Comparison of ENCODE assay signal across 12 cellular contexts in genomic region chr17:78133179-78133951, GRCh38. TPM values are rescaled to one million over a fixed set of nuclear protein-coding genes. Genes with fewer than 3 reads are reported as not detected.
DNase-seq lines count a peak whose midpoint lies in the region; TF ChIP-seq lines count a peak whose summit lies in the region.
"Had no signal": no experiment of that assay in that cellular context is flagged by ENCODE, and none has a peak within 500 bp of the region (broad histone marks: within the 10 kb centered on the region; RNA-seq: fewer than 3 reads in every experiment).

No MANE protein-coding gene starts in this region.

- peak overlapping the region; percentile 80 for H3K4me3 Mint-ChIP-seq in activated naive CD8-positive, alpha-beta T cell
- H3K4me3 Mint-ChIP-seq: HFFc6 had no signal

- H3K4me2 ChIP-seq in OCI-LY1 (ENCODE audit: low read length) (peak overlapping the region; percentile 89), osteoblast (ENCODE audit: insufficient read depth, low read length) (no peak overlapping the region)

- H3K79me2 ChIP-seq in OCI-LY1 (ENCODE audit: insufficient read depth, low read length) = no peaks in the 10 kb centered on the region
- no peaks in the 10 kb centered on the region for H3K79me2 ChIP-seq in osteoblast (ENCODE audit: insufficient read depth, low read length)

- TF ChIP-seq CTCF in OCI-LY1 (IDR thresholded peaks at IDR 0.05; ENCODE audit: low read length) (no peak), osteoblast (IDR thresholded peaks at IDR 0.05; ENCODE audit: extremely low read depth, low read depth, low read length) (no peak), sigmoid colon (IDR thresholded peaks at IDR 0.05) (no peak)

- intact Hi-C loops in sigmoid colon (cut with DNase I) = no loop called here

- DNase-seq in osteoblast (ENCODE audit: insufficient read length, low spot score, missing footprints) (peak; percentile 85), DMS 273 treated with DMSO at 0.1 percent for 48 hours (lab: John Stamatoyannopoulos, UW) (no peak), sigmoid colon (no peak), midbrain (lab: John Stamatoyannopoulos, UW) (no peak)
- DNase-seq: HFFc6, IMR-90 had no signal

- H3K36me3 ChIP-seq in OCI-LY1 (ENCODE audit: insufficient read depth, low read length) (peaks cover 28% of the 10 kb centered on the region), osteoblast (ENCODE audit: insufficient read depth, low read length) (no peaks in the 10 kb centered on the region), sigmoid colon (no peaks in the 10 kb centered on the region)
- H3K36me3 ChIP-seq: pancreas had no signal

- H3K27me3 ChIP-seq in OCI-LY1 (ENCODE audit: insufficient read depth, low read length) = no peaks in the 10 kb centered on the region
- H3K27me3 ChIP-seq in osteoblast (ENCODE audit: insufficient read depth, low read length) = peaks cover 34% of the 10 kb centered on the region
- H3K27me3 ChIP-seq in sigmoid colon = peaks cover 21 to 57% (median 53%) of the 10 kb centered on the region in 3 donors
- H3K27me3 ChIP-seq: pancreas had no signal

- H3K9me3 Mint-ChIP-seq in activated naive CD8-positive, alpha-beta T cell (ENCODE audit: low read depth) = no peaks in the 10 kb centered on the region
- H3K9me3 Mint-ChIP-seq: HFFc6 had no signal

- no peak for TF ChIP-seq EP300 in sigmoid colon (IDR thresholded peaks at IDR 0.05)

- 76 to 89% methylated on average over 30 of the region's 30 CpGs for WGBS in sigmoid colon, 2 donors

- H3K27ac Mint-ChIP-seq in activated naive CD8-positive, alpha-beta T cell = peak overlapping the region; percentile 75
- H3K27ac Mint-ChIP-seq: HFFc6 had no signal

- peaks cover 67% of the 10 kb centered on the region for H3K4me1 Mint-ChIP-seq in activated naive CD8-positive, alpha-beta T cell (ENCODE audit: low read depth)

- no peaks in the 10 kb centered on the region for H3K9me2 ChIP-seq in OCI-LY1 (ENCODE audit: low read depth, low read length)

- H3K27ac ChIP-seq in OCI-LY1 (ENCODE audit: low read depth, low read length, poor library complexity, severe bottlenecking) (peak overlapping the region; percentile 92), osteoblast (ENCODE audit: low read depth, low read length) (no peak overlapping the region), sigmoid colon (no peak overlapping the region)
- H3K27ac ChIP-seq: pancreas had no signal

- no peaks in the 10 kb centered on the region for H3K9me3 ChIP-seq in OCI-LY1 (ENCODE audit: low read length)
- H3K9me3 ChIP-seq in osteoblast (ENCODE audit: low read depth, low read length) = no peaks in the 10 kb centered on the region
- no peaks in the 10 kb centered on the region for H3K9me3 ChIP-seq in sigmoid colon
- H3K9me3 ChIP-seq: pancreas had no signal

- H4K20me1 ChIP-seq in OCI-LY1 (ENCODE audit: insufficient read depth, low read length) = no peaks in the 10 kb centered on the region
- H4K20me1 ChIP-seq in osteoblast (ENCODE audit: insufficient read depth, low read length) = no peaks in the 10 kb centered on the region

- peaks cover 13% of the 10 kb centered on the region for H3K36me3 Mint-ChIP-seq in activated naive CD8-positive, alpha-beta T cell

- H3K9ac ChIP-seq in OCI-LY1 (ENCODE audit: low read length) = peak overlapping the region; percentile 92; the same call in 1 of the 2 replicates

- H3K4me1 ChIP-seq in OCI-LY1 (ENCODE audit: insufficient read depth, low read length, severe bottlenecking) (peaks cover 66% of the 10 kb centered on the region), osteoblast (ENCODE audit: insufficient read depth, low read length) (no peaks in the 10 kb centered on the region), sigmoid colon (peaks cover 0 to 30% (median 26%) of the 10 kb centered on the region in 4 donors)

- H3F3A ChIP-seq in OCI-LY1 (ENCODE audit: insufficient read depth, low read length) = no peaks in the 10 kb centered on the region

- H2AFZ ChIP-seq in OCI-LY1 (ENCODE audit: low read length) (no peak overlapping the region), osteoblast (ENCODE audit: low read length) (no peak overlapping the region)

- no peaks in the 10 kb centered on the region for H3K27me3 Mint-ChIP-seq in activated naive CD8-positive, alpha-beta T cell

- peak overlapping the region; percentile 60; the same call in 1 of the 2 replicates for H3K4me3 ChIP-seq in GM08714 (ENCODE audit: low read length)
- peak overlapping the region; percentile 72 for H3K4me3 ChIP-seq in OCI-LY1 (ENCODE audit: low read depth, low read length, poor library complexity, severe bottlenecking)
- no peak overlapping the region for H3K4me3 ChIP-seq in osteoblast (ENCODE audit: insufficient read depth, low read length)
- H3K4me3 ChIP-seq in sigmoid colon = no peak overlapping the region
- H3K4me3 ChIP-seq: pancreas had no signal

- no peak for TF ChIP-seq POLR2A in sigmoid colon (IDR thresholded peaks at IDR 0.05)

RNA-seq across cellular contexts. Expression of gene TMC8, which starts 2.8 kb away (rescaled TPM):
- total RNA-seq in osteoblast (not detected in 2 replicates), sigmoid colon (10 to 100 TPM in 1 of 4 donors, 1 to 10 TPM in 3; 2.8 to 13.2 (median 3.9) TPM)
- polyA plus RNA-seq in sigmoid colon = 10 to 100 TPM in 1 of 3 donors, 1 to 10 TPM in 2; 1.8 to 51.7 (median 2.1) TPM
- total RNA-seq: HFFc6, IMR-90, RPMI7951 had no signal
- polyA plus RNA-seq: IMR-90 had no signal

RNA-seq across cellular contexts. Expression of gene TMC6, which starts 4.8 kb away (rescaled TPM):
- total RNA-seq in osteoblast = under 0.01 TPM in 1 of 2 replicates, not detected in the other
- total RNA-seq in sigmoid colon = 10 to 100 TPM in 2 of 4 donors, 1 to 10 TPM in 2; 5.3 to 13.9 (median 8.9) TPM
- 100 to 1,000 TPM in 1 of 3 donors, 10 to 100 TPM in 1, 1 to 10 TPM in 1; 9.0 to 145 (median 10.8) TPM for polyA plus RNA-seq in sigmoid colon
- total RNA-seq: IMR-90, RPMI7951 had no signal

RNA-seq across cellular contexts. Expression of gene C17orf99, which starts 12.8 kb away (rescaled TPM):
- total RNA-seq in osteoblast = not detected in 2 replicates
- not detected for total RNA-seq in sigmoid colon
- polyA plus RNA-seq in sigmoid colon = under 1 TPM in 1 of 3 donors, not detected in 2; 0.73 TPM
- total RNA-seq: HFFc6, IMR-90, pancreas, RPMI7951 had no signal
- polyA plus RNA-seq: adipose tissue, IMR-90, pancreas had no signal

RNA-seq across cellular contexts. Expression of gene SYNGR2, which starts 35.0 kb away (rescaled TPM):
- total RNA-seq in osteoblast = 1.5 and 3.3 TPM in 2 replicates
- total RNA-seq in sigmoid colon = 10 to 100 TPM; 14.7 to 23.5 (median 18.6) TPM
- 100 to 1,000 TPM in 1 of 3 donors, 10 to 100 TPM in 2; 37.2 to 280 (median 45.8) TPM for polyA plus RNA-seq in sigmoid colon

RNA-seq across cellular contexts. Expression of gene TK1, which starts 53.5 kb away (rescaled TPM):
- total RNA-seq in osteoblast = 17.7 and 23.9 TPM in 2 replicates
- 1 to 10 TPM in 3 of 4 donors, under 1 TPM in 1; 0.83 to 6.9 (median 3.8) TPM for total RNA-seq in sigmoid colon
- polyA plus RNA-seq in sigmoid colon = 10 to 100 TPM; 10.2 to 74.6 (median 44.2) TPM

Comparison
In these comparisons a context has a peak if more than half of its experiments do, and no peak if none do; other contexts are left out.
1. H3K4me3 ChIP-seq: peak in GM08714 (single experiment) and OCI-LY1 (single experiment); none in osteoblast (single experiment) and sigmoid colon (0 of 4).